ENCODE assay signal across 9 cellular contexts in genomic region chr1:17239420-17239819, GRCh38.
A peak's percentile ranks its signal among the peaks of the same experiment; 100 is the strongest.
DNase-seq lines count a peak whose midpoint lies in the region; ATAC-seq and TF ChIP-seq lines count a peak whose summit lies in the region.
"Had no signal": no experiment of that assay in that cellular context is flagged by ENCODE, and none has a peak within 500 bp of the region (broad histone marks: within the 10 kb centered on the region; RNA-seq: fewer than 3 reads in every experiment).

No MANE protein-coding gene starts in this region.

- CTCF ChIA-PET in AG04449 (lab: Yijun Ruan, JAX): interaction anchor here (0.8 to 12.2 kb wide), 8 partner anchors 9 to 179 kb away, joined by 3 to 669 read pairs (median 5); partner anchors contain the start of genes PADI2 and PADI3

- H3K4me3 ChIP-seq in AG04449 (ENCODE audit: low read depth, low read length): no peak overlapping the region
- H3K4me3 ChIP-seq: dorsolateral prefrontal cortex had no signal

- intact Hi-C loops in head of caudate nucleus (cut with DNase I): loop anchor here (2.0 to 5.0 kb wide), 2 partner anchors 112 to 181 kb away; no protein-coding TSS in a partner anchor

- TF ChIP-seq CTCF in AG04449 (IDR thresholded peaks at IDR 0.05; ENCODE audit: insufficient read depth, low read length, missing control alignments): no peak

- peak; percentile 57 for ATAC-seq in stimulated activated naive CD8-positive, alpha-beta T cell treated with anti-CD3 and anti-CD28 coated beads, Interleukin-15, Interleukin-2, amounts not matched to agents 100 U/mL and 50 U/mL, for 24 hours

- DNase-seq in AG04449 (ENCODE audit: low read depth, low spot score): peak; percentile 72
- peak; percentile 13 for DNase-seq in GF-D8 (lab: John Stamatoyannopoulos, UW)
- peak; percentile 72 for DNase-seq in NCI-H146 treated with DMSO at 0.1 percent for 48 hours (lab: John Stamatoyannopoulos, UW; ENCODE audit: unreplicated experiment)
- DNase-seq in UCSD-AML1 (lab: John Stamatoyannopoulos, UW; ENCODE audit: unreplicated experiment): peak; percentile 65
- DNase-seq in head of caudate nucleus: peak in 41 of 42 donors; percentile 9 to 83 (median 49)
- peak; percentile 29 for DNase-seq in stimulated activated naive CD8-positive, alpha-beta T cell treated with anti-CD3 and anti-CD28 coated beads, Interleukin-15, Interleukin-2, amounts not matched to agents 100 U/mL and 50 U/mL, for 24 hours
- no peak for DNase-seq in NCI-H1048 (lab: John Stamatoyannopoulos, UW)
- no peak for DNase-seq in activated gamma-delta T cell (lab: John Stamatoyannopoulos, UW)

- POLR2A ChIA-PET in AG04449 (lab: Yijun Ruan, JAX): no interaction called here

Comparison
In these comparisons a context has a peak if more than half of its experiments do, and no peak if none do; other contexts are left out.
1. DNase-seq: peak in AG04449 (single experiment), GF-D8 (single experiment), NCI-H146 treated with DMSO at 0.1 percent for 48 hours (single experiment), UCSD-AML1 (single experiment), head of caudate nucleus (41 of 42) and stimulated activated naive CD8-positive, alpha-beta T cell treated with anti-CD3 and anti-CD28 coated beads, Interleukin-15, Interleukin-2, amounts not matched to agents 100 U/mL and 50 U/mL, for 24 hours (single experiment); none in NCI-H1048 (single experiment) and activated gamma-delta T cell (single experiment).